19 cellular contexts compared by ENCODE assay signal in the genomic region with DNA sequence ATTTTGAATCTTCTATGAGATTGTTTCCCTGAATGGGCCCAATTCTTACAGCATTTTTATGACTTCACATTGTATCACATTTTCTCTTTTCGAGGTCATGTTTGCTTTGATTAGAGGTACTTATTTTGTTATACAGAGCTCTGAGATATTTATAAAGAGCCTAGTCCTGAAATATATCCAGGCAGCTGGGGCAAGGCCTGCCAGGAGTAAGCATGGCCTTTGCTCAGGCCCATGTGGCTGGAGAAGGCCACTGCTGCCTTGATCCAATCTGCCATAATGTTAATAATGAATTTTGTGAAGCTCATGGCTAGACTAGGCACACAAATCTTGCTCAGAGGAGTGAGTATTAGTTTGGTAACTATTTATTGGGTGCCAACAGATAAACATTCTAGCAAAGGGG.
DNase-seq lines count a peak whose midpoint lies in the region; ATAC-seq, FAIRE-seq and TF ChIP-seq lines count a peak whose summit lies in the region.
"Had no signal": no experiment of that assay in that cellular context is flagged by ENCODE, and none has a peak within 500 bp of the region (broad histone marks: within the 10 kb centered on the region; RNA-seq: fewer than 3 reads in every experiment).

No MANE protein-coding gene starts in this region.

- no peak overlapping the region for H3K4me2 ChIP-seq in Karpas-422 (ENCODE audit: low read depth, low read length, poor library complexity, severe bottlenecking)
- H3K4me2 ChIP-seq: A549; BLaER1 treated with 17β-estradiol and CSF1 and Interleukin-3, amounts not matched to agents 10 nM and 100 nM had no signal

- H3K9ac ChIP-seq in Karpas-422 (ENCODE audit: low read length) = no peak overlapping the region
- no peak overlapping the region for H3K9ac ChIP-seq in stomach smooth muscle (ENCODE audit: low read length in 2 of 2)
- H3K9ac ChIP-seq: BLaER1 treated with 17β-estradiol and CSF1 and Interleukin-3, amounts not matched to agents 10 nM and 100 nM had no signal

- H3K4me3 ChIP-seq in Karpas-422 (ENCODE audit: low read length) (no peak overlapping the region), pancreas (no peak overlapping the region), stomach smooth muscle (ENCODE audit: low read length in 2 of 2) (no peak overlapping the region)
- H3K4me3 ChIP-seq: A549; BLaER1 treated with 17β-estradiol and CSF1 and Interleukin-3, amounts not matched to agents 10 nM and 100 nM had no signal

- H3K27ac ChIP-seq in Karpas-422 (ENCODE audit: low read length) (no peak overlapping the region), pancreas (no peak overlapping the region), stomach smooth muscle (ENCODE audit: low read length) (peak overlapping the region; percentile 18)
- H3K27ac ChIP-seq: 22Rv1; A549; BLaER1 treated with 17β-estradiol and CSF1 and Interleukin-3, amounts not matched to agents 10 nM and 100 nM; C4-2B had no signal

- H2AFZ ChIP-seq in Karpas-422 (ENCODE audit: low read length) = no peak overlapping the region

- H3K9me3 ChIP-seq in Karpas-422 (ENCODE audit: low read length) (no peaks in the 10 kb centered on the region), pancreas (no peaks in the 10 kb centered on the region), stomach smooth muscle (ENCODE audit: control insufficient read depth in 2 of 2, low read length in 2 of 2) (no peaks in the 10 kb centered on the region)
- H3K9me3 ChIP-seq: A549, Caco-2 had no signal

- no peaks in the 10 kb centered on the region for H3K79me2 ChIP-seq in Karpas-422 (ENCODE audit: low read length)

- H3K27me3 ChIP-seq in Karpas-422 (ENCODE audit: low read length) (no peaks in the 10 kb centered on the region), pancreas (no peaks in the 10 kb centered on the region), stomach smooth muscle (ENCODE audit: control insufficient read depth in 1 of 2, insufficient read depth in 2 of 2, low read length in 2 of 2) (no peaks in the 10 kb centered on the region)
- H3K27me3 ChIP-seq: BLaER1 treated with 17β-estradiol and CSF1 and Interleukin-3, amounts not matched to agents 10 nM and 100 nM had no signal

- intact Hi-C loops in pancreas (cut with DNase I) = no loop called here

- no peaks in the 10 kb centered on the region for H3K9me2 ChIP-seq in Karpas-422 (replicated peaks; ENCODE audit: insufficient read depth, low read length)

- peak; percentile 44 to 77 (median 60) for ATAC-seq in pancreas
- no peak for ATAC-seq in SK-N-SH treated with all-trans-retinoic acid at 6 μM for 48 hours
- ATAC-seq in GM18520 (IDR thresholded peaks at IDR 0.05; ENCODE audit: unreplicated experiment) = no peak
- ATAC-seq: A549; CD8-positive, alpha-beta T cell had no signal

- no peak for TF ChIP-seq CTCF in pancreas (IDR thresholded peaks at IDR 0.05)

- DNase-seq in Karpas-422 (peak; percentile 6), pancreas (no peak)
- DNase-seq: AML-193; Caco-2; Calu3; CD4-positive, alpha-beta T cell; CD8-positive, alpha-beta T cell; DMS79 treated with DMSO at 0.1 percent for 48 hours; GF-D8 had no signal

- no peak for FAIRE-seq in pancreas (lab: Jason Lieb, UNC)
- FAIRE-seq: A549, D721Med, G401.6, GM12891 had no signal

- no peaks in the 10 kb centered on the region for H3K4me1 ChIP-seq in Karpas-422 (ENCODE audit: low read length)
- peaks cover 5 to 8% (median 6%) of the 10 kb centered on the region in 3 donors for H3K4me1 ChIP-seq in pancreas
- H3K4me1 ChIP-seq in stomach smooth muscle (ENCODE audit: control insufficient read depth, insufficient read depth, low read length) = peaks cover 4% of the 10 kb centered on the region
- H3K4me1 ChIP-seq: A549; BLaER1 treated with 17β-estradiol and CSF1 and Interleukin-3, amounts not matched to agents 10 nM and 100 nM; Caco-2 had no signal

- H4K20me1 ChIP-seq in Karpas-422 (ENCODE audit: insufficient read depth, low read depth, low read length) = no peaks in the 10 kb centered on the region
- H4K20me1 ChIP-seq: BLaER1 treated with 17β-estradiol and CSF1 and Interleukin-3, amounts not matched to agents 10 nM and 100 nM had no signal

- no peaks in the 10 kb centered on the region for H3K36me3 ChIP-seq in Karpas-422 (ENCODE audit: insufficient read depth, low read length)
- H3K36me3 ChIP-seq in pancreas = no peaks in the 10 kb centered on the region
- peaks cover 5 to 6% of the 10 kb centered on the region in 2 donors for H3K36me3 ChIP-seq in stomach smooth muscle (ENCODE audit: control insufficient read depth in 2 of 2, insufficient read depth in 2 of 2, low read length in 2 of 2)
- H3K36me3 ChIP-seq: BLaER1 treated with 17β-estradiol and CSF1 and Interleukin-3, amounts not matched to agents 10 nM and 100 nM had no signal

- WGBS in pancreas, 2 donors = 36 to 37% methylated on average over 1 of the region's 1 CpG

TF ChIP-seq in SK-N-SH treated with all-trans-retinoic acid at 6 μM for 48 hours, 23 proteins besides CTCF, POLR2A, EP300 and RAD21 (continues in another document):
- TF ChIP-seq ZC3H10 (CRISPR knock-in tag; IDR thresholded peaks at IDR 0.05) (no peak), SNAI2 (CRISPR knock-in tag; IDR thresholded peaks at IDR 0.05) (no peak), OSR1 (CRISPR knock-in tag; IDR thresholded peaks at IDR 0.05) (no peak), TOX (CRISPR knock-in tag; IDR thresholded peaks at IDR 0.05; ENCODE audit: borderline replicate concordance) (no peak), ZFP30 (CRISPR knock-in tag; IDR thresholded peaks at IDR 0.05) (no peak), GLIS3 (CRISPR knock-in tag; IDR thresholded peaks at IDR 0.05) (no peak), CSDC2 (CRISPR knock-in tag; IDR thresholded peaks at IDR 0.05) (no peak), TCF4 (CRISPR knock-in tag; IDR thresholded peaks at IDR 0.05; ENCODE audit: borderline replicate concordance) (no peak)
- TF ChIP-seq, protein P1, sequence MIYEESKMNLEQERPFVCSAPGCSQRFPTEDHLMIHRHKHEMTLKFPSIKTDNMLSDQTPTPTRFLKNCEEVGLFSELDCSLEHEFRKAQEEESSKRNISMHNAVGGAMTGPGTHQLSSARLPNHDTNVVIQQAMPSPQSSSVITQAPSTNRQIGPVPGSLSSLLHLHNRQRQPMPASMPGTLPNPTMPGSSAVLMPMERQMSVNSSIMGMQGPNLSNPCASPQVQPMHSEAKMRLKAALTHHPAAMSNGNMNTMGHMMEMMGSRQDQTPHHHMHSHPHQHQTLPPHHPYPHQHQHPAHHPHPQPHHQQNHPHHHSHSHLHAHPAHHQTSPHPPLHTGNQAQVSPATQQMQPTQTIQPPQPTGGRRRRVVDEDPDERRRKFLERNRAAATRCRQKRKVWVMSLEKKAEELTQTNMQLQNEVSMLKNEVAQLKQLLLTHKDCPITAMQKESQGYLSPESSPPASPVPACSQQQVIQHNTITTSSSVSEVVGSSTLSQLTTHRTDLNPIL (CRISPR knock-in tag; IDR thresholded peaks at IDR 0.05; ENCODE audit: low read depth) = no peak
- TF ChIP-seq, protein P2, sequence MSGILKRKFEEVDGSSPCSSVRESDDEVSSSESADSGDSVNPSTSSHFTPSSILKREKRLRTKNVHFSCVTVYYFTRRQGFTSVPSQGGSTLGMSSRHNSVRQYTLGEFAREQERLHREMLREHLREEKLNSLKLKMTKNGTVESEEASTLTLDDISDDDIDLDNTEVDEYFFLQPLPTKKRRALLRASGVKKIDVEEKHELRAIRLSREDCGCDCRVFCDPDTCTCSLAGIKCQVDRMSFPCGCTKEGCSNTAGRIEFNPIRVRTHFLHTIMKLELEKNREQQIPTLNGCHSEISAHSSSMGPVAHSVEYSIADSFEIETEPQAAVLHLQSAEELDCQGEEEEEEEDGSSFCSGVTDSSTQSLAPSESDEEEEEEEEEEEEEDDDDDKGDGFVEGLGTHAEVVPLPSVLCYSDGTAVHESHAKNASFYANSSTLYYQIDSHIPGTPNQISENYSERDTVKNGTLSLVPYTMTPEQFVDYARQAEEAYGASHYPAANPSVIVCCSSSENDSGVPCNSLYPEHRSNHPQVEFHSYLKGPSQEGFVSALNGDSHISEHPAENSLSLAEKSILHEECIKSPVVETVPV (CRISPR knock-in tag; IDR thresholded peaks at IDR 0.05) = no peak
- TF ChIP-seq, protein P3, sequence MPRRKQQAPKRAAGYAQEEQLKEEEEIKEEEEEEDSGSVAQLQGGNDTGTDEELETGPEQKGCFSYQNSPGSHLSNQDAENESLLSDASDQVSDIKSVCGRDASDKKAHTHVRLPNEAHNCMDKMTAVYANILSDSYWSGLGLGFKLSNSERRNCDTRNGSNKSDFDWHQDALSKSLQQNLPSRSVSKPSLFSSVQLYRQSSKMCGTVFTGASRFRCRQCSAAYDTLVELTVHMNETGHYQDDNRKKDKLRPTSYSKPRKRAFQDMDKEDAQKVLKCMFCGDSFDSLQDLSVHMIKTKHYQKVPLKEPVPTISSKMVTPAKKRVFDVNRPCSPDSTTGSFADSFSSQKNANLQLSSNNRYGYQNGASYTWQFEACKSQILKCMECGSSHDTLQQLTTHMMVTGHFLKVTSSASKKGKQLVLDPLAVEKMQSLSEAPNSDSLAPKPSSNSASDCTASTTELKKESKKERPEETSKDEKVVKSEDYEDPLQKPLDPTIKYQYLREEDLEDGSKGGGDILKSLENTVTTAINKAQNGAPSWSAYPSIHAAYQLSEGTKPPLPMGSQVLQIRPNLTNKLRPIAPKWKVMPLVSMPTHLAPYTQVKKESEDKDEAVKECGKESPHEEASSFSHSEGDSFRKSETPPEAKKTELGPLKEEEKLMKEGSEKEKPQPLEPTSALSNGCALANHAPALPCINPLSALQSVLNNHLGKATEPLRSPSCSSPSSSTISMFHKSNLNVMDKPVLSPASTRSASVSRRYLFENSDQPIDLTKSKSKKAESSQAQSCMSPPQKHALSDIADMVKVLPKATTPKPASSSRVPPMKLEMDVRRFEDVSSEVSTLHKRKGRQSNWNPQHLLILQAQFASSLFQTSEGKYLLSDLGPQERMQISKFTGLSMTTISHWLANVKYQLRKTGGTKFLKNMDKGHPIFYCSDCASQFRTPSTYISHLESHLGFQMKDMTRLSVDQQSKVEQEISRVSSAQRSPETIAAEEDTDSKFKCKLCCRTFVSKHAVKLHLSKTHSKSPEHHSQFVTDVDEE (CRISPR knock-in tag; IDR thresholded peaks at IDR 0.05) = no peak
- TF ChIP-seq, protein P4, sequence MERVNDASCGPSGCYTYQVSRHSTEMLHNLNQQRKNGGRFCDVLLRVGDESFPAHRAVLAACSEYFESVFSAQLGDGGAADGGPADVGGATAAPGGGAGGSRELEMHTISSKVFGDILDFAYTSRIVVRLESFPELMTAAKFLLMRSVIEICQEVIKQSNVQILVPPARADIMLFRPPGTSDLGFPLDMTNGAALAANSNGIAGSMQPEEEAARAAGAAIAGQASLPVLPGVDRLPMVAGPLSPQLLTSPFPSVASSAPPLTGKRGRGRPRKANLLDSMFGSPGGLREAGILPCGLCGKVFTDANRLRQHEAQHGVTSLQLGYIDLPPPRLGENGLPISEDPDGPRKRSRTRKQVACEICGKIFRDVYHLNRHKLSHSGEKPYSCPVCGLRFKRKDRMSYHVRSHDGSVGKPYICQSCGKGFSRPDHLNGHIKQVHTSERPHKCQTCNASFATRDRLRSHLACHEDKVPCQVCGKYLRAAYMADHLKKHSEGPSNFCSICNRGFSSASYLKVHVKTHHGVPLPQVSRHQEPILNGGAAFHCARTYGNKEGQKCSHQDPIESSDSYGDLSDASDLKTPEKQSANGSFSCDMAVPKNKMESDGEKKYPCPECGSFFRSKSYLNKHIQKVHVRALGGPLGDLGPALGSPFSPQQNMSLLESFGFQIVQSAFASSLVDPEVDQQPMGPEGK (CRISPR knock-in tag; IDR thresholded peaks at IDR 0.05; ENCODE audit: borderline replicate concordance) = no peak

Comparison
In these comparisons a context has a peak if more than half of its experiments do, and no peak if none do; other contexts are left out.
1. ATAC-seq: peak in pancreas (4 of 4); none in SK-N-SH treated with all-trans-retinoic acid at 6 μM for 48 hours (single experiment) and GM18520 (single experiment).